ENCODE assay signal across 31 cellular contexts in the genomic region with DNA sequence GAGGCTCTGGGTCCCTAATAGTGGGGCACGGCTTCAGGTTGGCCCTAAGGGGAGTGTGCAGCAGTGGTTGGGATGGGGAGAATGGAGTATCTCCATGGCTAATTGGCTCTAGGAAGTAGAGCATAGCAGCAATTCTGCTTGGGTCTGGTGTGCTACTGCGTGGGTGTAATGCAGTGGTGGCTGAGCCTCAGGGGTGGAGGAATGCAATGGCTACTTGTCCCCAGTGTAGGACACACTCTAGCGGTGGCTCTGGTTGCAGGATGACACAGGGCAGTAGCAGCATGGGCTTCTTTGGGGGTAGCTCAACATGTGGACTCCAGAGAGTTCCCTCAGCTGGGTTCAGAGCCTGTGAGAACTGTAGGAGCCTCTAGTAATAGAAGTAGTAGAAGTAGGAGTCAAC.
DNase-seq lines count a peak whose midpoint lies in the region; ATAC-seq and TF ChIP-seq lines count a peak whose summit lies in the region.
"Had no signal": no experiment of that assay in that cellular context is flagged by ENCODE, and none has a peak within 500 bp of the region (broad histone marks: within the 10 kb centered on the region; RNA-seq: fewer than 3 reads in every experiment).

No MANE protein-coding gene starts in this region.

- no peak overlapping the region for H3K4me3 Mint-ChIP-seq in stimulated activated effector memory CD8-positive, alpha-beta T cell treated with anti-CD3 and anti-CD28 coated beads, Interleukin-12 subunit alpha, Interleukin-12 subunit beta, amount 100 ng/mL, for 72 hours
- H3K4me3 Mint-ChIP-seq: nephron progenitor cell, type B pancreatic cell had no signal

- H3K27ac ChIP-seq in RWPE2 (ENCODE audit: poor library complexity, severe bottlenecking), result no peak overlapping the region
- H3K27ac ChIP-seq: C4-2B, left lung, pancreas had no signal

- H3K27ac Mint-ChIP-seq in stimulated activated effector memory CD8-positive, alpha-beta T cell treated with anti-CD3 and anti-CD28 coated beads, Interleukin-12 subunit alpha, Interleukin-12 subunit beta, amount 100 ng/mL, for 72 hours, result no peak overlapping the region
- H3K27ac Mint-ChIP-seq: nephron progenitor cell, type B pancreatic cell had no signal

- ATAC-seq in GM21526 (IDR thresholded peaks at IDR 0.05; ENCODE audit: low FRiP score, unreplicated experiment) (peak; percentile 75), RWPE2 (ENCODE audit: low read depth) (0 out of 3 replicates have a peak, but pooled peaks have one; percentile 10), HG02588 (IDR thresholded peaks at IDR 0.05; ENCODE audit: unreplicated experiment) (no peak), omental fat pad (ENCODE audit: low FRiP score) (no peak)
- ATAC-seq in stimulated activated effector memory CD8-positive, alpha-beta T cell treated with anti-CD3 and anti-CD28 coated beads, Interleukin-12 subunit alpha, Interleukin-12 subunit beta, amount 100 ng/mL, for 72 hours, result peak; percentile 11
- ATAC-seq: left lung, pancreas, SK-N-SH treated with all-trans-retinoic acid at 6 μM for 48 hours had no signal

- no peaks in the 10 kb centered on the region for H3K4me1 ChIP-seq in RWPE2 (ENCODE audit: insufficient read depth, poor library complexity, severe bottlenecking)
- H3K4me1 ChIP-seq: Caco-2, left lung, pancreas had no signal

- no peaks in the 10 kb centered on the region for H3K4me1 Mint-ChIP-seq in stimulated activated effector memory CD8-positive, alpha-beta T cell treated with anti-CD3 and anti-CD28 coated beads, Interleukin-12 subunit alpha, Interleukin-12 subunit beta, amount 100 ng/mL, for 72 hours
- H3K4me1 Mint-ChIP-seq: nephron progenitor cell had no signal

- H3K36me3 Mint-ChIP-seq in stimulated activated effector memory CD8-positive, alpha-beta T cell treated with anti-CD3 and anti-CD28 coated beads, Interleukin-12 subunit alpha, Interleukin-12 subunit beta, amount 100 ng/mL, for 72 hours, result no peaks in the 10 kb centered on the region
- H3K36me3 Mint-ChIP-seq: type B pancreatic cell had no signal

- H3K36me3 ChIP-seq in RWPE2 (ENCODE audit: low read depth), result no peaks in the 10 kb centered on the region
- H3K36me3 ChIP-seq: left lung, pancreas had no signal

- no peaks in the 10 kb centered on the region for H3K9me3 ChIP-seq in RWPE2 (ENCODE audit: severe bottlenecking)
- H3K9me3 ChIP-seq: Caco-2, pancreas had no signal

- DNase-seq in RWPE2 (ENCODE audit: low spot score) (no peak), glomerular visceral epithelial cell (ENCODE audit: extremely low spot score) (no peak), NCI-H446 (lab: John Stamatoyannopoulos, UW) (no peak), omental fat pad (ENCODE audit: low spot score) (no peak)
- DNase-seq in stimulated activated effector memory CD8-positive, alpha-beta T cell treated with anti-CD3 and anti-CD28 coated beads, Interleukin-12 subunit alpha, Interleukin-12 subunit beta, amount 100 ng/mL, for 72 hours (ENCODE audit: low spot score in 2 of 2), result no peak
- DNase-seq: activated CD4-positive, alpha-beta T cell treated with anti-CD3 and anti-CD28 coated beads, Interleukin-2, amount 50 U/mL, for 48 hours; activated CD4-positive, CD25-positive, alpha-beta regulatory T cell treated with anti-CD3 and anti-CD28 coated beads, Interleukin-2, amount 50 U/mL, for 72 hours; activated T-cell treated with anti-CD3 and anti-CD28 coated beads, Interleukin-2, amount 50 U/mL, for 48 hours; Caco-2; caudate nucleus; cortex of kidney; DMS79; effector memory CD4-positive, alpha-beta T cell; GDM1; glutamatergic neuron; IMR-90; left lung; mesenchymal stem cell; NCI-H1694; NCI-H510A; nephron progenitor cell; pancreas; retina; stimulated activated naive CD4-positive, alpha-beta T cell; T-helper 2 cell had no signal

- TF ChIP-seq CTCF in GM12874 (IDR thresholded peaks at IDR 0.05; ENCODE audit: insufficient read depth, low read depth, low read length) (peak; percentile 22; the same call in 1 of the 2 replicates), RWPE2 (IDR thresholded peaks at IDR 0.05; ENCODE audit: poor library complexity, severe bottlenecking) (no peak), omental fat pad (IDR thresholded peaks at IDR 0.05) (no peak)

- H3K27me3 ChIP-seq in RWPE2 (ENCODE audit: insufficient read depth, poor library complexity, severe bottlenecking), result no peaks in the 10 kb centered on the region
- H3K27me3 ChIP-seq: left lung, pancreas had no signal

- no peak overlapping the region for H3K4me3 ChIP-seq in RWPE2 (ENCODE audit: severe bottlenecking)
- H3K4me3 ChIP-seq: left lung, pancreas had no signal

- peaks cover 5% of the 10 kb centered on the region for H3K9me3 Mint-ChIP-seq in stimulated activated effector memory CD8-positive, alpha-beta T cell treated with anti-CD3 and anti-CD28 coated beads, Interleukin-12 subunit alpha, Interleukin-12 subunit beta, amount 100 ng/mL, for 72 hours
- H3K9me3 Mint-ChIP-seq: type B pancreatic cell had no signal

Comparison
In these comparisons a context has a peak if more than half of its experiments do, and no peak if none do; other contexts are left out.
1. ATAC-seq: peak in GM21526 (single experiment), RWPE2 (single experiment) and stimulated activated effector memory CD8-positive, alpha-beta T cell treated with anti-CD3 and anti-CD28 coated beads, Interleukin-12 subunit alpha, Interleukin-12 subunit beta, amount 100 ng/mL, for 72 hours (single experiment); none in HG02588 (single experiment) and omental fat pad (single experiment).